7 cellular contexts compared by ENCODE assay signal in the genomic region with DNA sequence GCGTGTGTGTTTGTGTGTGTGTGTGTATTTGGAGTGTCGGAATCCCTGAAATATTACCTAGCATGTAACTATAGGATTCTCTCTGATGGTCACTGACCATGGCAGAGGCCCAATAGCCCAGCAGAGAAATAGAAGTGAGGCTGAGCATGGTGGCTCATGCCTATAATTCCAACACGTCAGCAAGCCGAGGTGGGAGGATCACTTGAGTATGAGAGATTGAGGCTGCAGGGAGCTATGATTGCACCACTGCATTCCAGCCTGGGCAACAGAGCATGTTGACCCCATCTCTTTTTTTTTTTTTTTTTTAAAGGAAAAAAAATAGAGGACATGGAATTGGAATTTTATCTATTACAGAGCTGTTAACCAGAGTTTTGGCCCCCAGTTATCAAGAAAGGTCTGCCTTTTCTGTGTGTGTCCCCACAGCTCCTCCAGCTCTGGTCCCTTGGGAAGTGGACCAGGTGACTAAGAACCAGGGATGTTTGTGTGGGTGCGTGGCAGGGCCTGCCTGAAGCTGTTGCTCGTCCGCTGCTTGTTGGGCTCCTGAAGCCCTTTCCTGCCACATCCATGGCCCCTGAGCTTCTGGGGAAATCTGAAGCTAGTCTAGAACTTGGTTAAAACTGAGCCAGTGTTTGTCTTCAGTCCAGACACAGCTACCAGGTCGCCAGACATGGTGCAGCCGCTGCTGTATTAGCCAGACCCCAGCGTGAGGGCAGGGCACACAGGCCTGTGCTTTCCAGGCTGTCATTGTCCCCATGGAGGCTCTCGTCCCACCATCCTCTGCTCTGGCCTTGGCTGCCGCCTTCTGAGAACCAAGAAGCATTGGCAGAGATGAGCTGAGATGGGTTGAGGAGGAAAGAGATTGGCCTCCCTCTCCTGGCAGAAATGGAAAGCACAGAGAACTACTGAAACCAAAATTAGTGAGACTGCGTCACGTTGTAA. TPM values are rescaled to one million over a fixed set of nuclear protein-coding genes. Genes with fewer than 3 reads are reported as not detected.
DNase-seq lines count a peak whose midpoint lies in the region; ATAC-seq and TF ChIP-seq lines count a peak whose summit lies in the region.

No MANE protein-coding gene starts in this region.

- no peak overlapping the region for H3K27ac ChIP-seq in PC-9

- H3K9me2 ChIP-seq in PC-9 (ENCODE audit: insufficient read depth): no peaks in the 10 kb centered on the region

- intact Hi-C loops in PC-9 (cut with micrococcal nuclease; ENCODE audit: unreplicated experiment): loop anchor here (2.0 kb wide), 3 partner anchors 30 to 140 kb away; partner anchors contain the start of gene COG2

- peaks cover 10% of the 10 kb centered on the region for H3K27me3 Mint-ChIP-seq in HFFc6 (ENCODE audit: insufficient read depth)

- H3K9me3 ChIP-seq in PC-9 (ENCODE audit: insufficient read depth, low read depth): no peaks in the 10 kb centered on the region

- no peaks in the 10 kb centered on the region for H3K36me3 ChIP-seq in PC-9 (ENCODE audit: low read depth)

- no peaks in the 10 kb centered on the region for H3K36me3 Mint-ChIP-seq in HFFc6 (ENCODE audit: low read depth)

- peaks cover 11% of the 10 kb centered on the region; the same call in 1 of the 2 replicates for H3K4me1 ChIP-seq in PC-9 (replicated peaks; ENCODE audit: insufficient read depth)

- no peak overlapping the region for H2AFZ ChIP-seq in PC-9

- peaks cover 15% of the 10 kb centered on the region for H3K4me1 Mint-ChIP-seq in HFFc6 (ENCODE audit: low read depth)

- no peaks in the 10 kb centered on the region for H4K20me1 ChIP-seq in PC-9 (ENCODE audit: insufficient read depth)

- H3K9me3 Mint-ChIP-seq in HFFc6: no peaks in the 10 kb centered on the region

- no TSS peak for BruUV-seq in PC-9 (replicated peaks; lab: Mats Ljungman, UMichigan)

- DNase-seq in HFFc6: peak; percentile 66
- peak; percentile 24 to 52 for DNase-seq in PC-9
- peak; percentile 68 for DNase-seq in fibroblast of mammary gland (ENCODE audit: low read depth)
- peak; percentile 66 for DNase-seq in occipital lobe (lab: John Stamatoyannopoulos, UW)
- no peak for DNase-seq in activated CD8-positive, alpha-beta memory T cell treated with anti-CD3 and anti-CD28 coated beads, Interleukin-2, amount 50 U/mL, for 48 hours

- no peak overlapping the region for H3K4me2 ChIP-seq in PC-9

- H3K79me2 ChIP-seq in PC-9 (ENCODE audit: low read depth): no peaks in the 10 kb centered on the region

- CTCF ChIA-PET in PC-9 (lab: Charles Lee): interaction anchor here (0.6 to 0.9 kb wide), 5 partner anchors 30 to 397 kb away, joined by 3 to 13 read pairs (median 9); no protein-coding TSS in a partner anchor

- H3K4me3 ChIP-seq in PC-9 (no peak overlapping the region), fibroblast of mammary gland (ENCODE audit: control insufficient read depth, low read depth, low read length) (no peak overlapping the region)

- H3F3A ChIP-seq in PC-9 (ENCODE audit: insufficient read depth, low read depth): peaks cover 3% of the 10 kb centered on the region; the same call in 1 of the 2 replicates

- POLR2A ChIA-PET in PC-9 (lab: Charles Lee; ENCODE audit: unreplicated experiment): no interaction called here

- H3K4me3 Mint-ChIP-seq in HFFc6: peak overlapping the region; percentile 14; the same call in 1 of the 2 replicates

- H3K27me3 ChIP-seq in PC-9 (ENCODE audit: insufficient read depth, low read depth): peaks cover 30% of the 10 kb centered on the region

- no peak for ATAC-seq in GM18520 (IDR thresholded peaks at IDR 0.05; ENCODE audit: unreplicated experiment)
- no peak for ATAC-seq in HG03039 (IDR thresholded peaks at IDR 0.05; ENCODE audit: unreplicated experiment)

- TF ChIP-seq CTCF in HFFc6 (IDR thresholded peaks at IDR 0.05) (peak; percentile 74), PC-9 (conservative IDR thresholded peaks at IDR 0.05) (peak; percentile 61), fibroblast of mammary gland (conservative IDR thresholded peaks at IDR 0.05; ENCODE audit: control insufficient read depth, insufficient read depth, low read depth, low read length) (peak; percentile 75)

- H3K27ac Mint-ChIP-seq in HFFc6: peak overlapping the region; percentile 73; the same call in 1 of the 2 replicates

RNA-seq across cellular contexts. Expression of gene CAPN9, which starts 25.5 kb away (rescaled TPM):
- not detected for total RNA-seq in HFFc6 (2021; fragmentation: NEBNext Ultra II Directional; extraction: Animal tissue kit (Norgen Biotek cat#: 25700))
- total RNA-seq in PC-9 (2021) (not detected in 2 replicates), occipital lobe (0.16 TPM)

RNA-seq across cellular contexts. Expression of gene AGT, which starts 58.8 kb away (rescaled TPM):
- under 1 TPM in 4 of 6 experiments, not detected in 2; 0.09 to 0.19 (median 0.13) TPM for total RNA-seq in HFFc6 (2021; fragmentation: NEBNext Ultra II Directional; extraction: Animal tissue kit (Norgen Biotek cat#: 25700))
- total RNA-seq in PC-9 (2021) (not detected in 2 replicates), occipital lobe (9.8 TPM)
